In genomic region chr1:178024504-178024903, GRCh38 we compare ENCODE assay signal across 27 cellular contexts. TPM values are rescaled to one million over a fixed set of nuclear protein-coding genes. Genes with fewer than 3 reads are reported as not detected.
"Had no signal": no experiment of that assay in that cellular context is flagged by ENCODE, and none has a peak within 500 bp of the region (broad histone marks: within the 10 kb centered on the region; RNA-seq: fewer than 3 reads in every experiment).

No MANE protein-coding gene starts in this region.

- H3K4me3 ChIP-seq: colonic mucosa, coronary artery, esophagus muscularis mucosa, esophagus squamous epithelium, gastrocnemius medialis, gastroesophageal sphincter, heart left ventricle, heart right ventricle had no signal

- H3K36me3 ChIP-seq: colonic mucosa had no signal

- H3K4me1 ChIP-seq: colonic mucosa, esophagus muscularis mucosa, esophagus squamous epithelium, foreskin keratinocyte, gastroesophageal sphincter had no signal

- FAIRE-seq: colon, endometrium, endothelial cell of umbilical vein, frontal cortex had no signal

- H3K9me3 ChIP-seq: colonic mucosa, esophagus muscularis mucosa, esophagus squamous epithelium, gastrocnemius medialis, gastroesophageal sphincter, heart left ventricle, heart right ventricle had no signal

- H3K27ac ChIP-seq: colonic mucosa, coronary artery, epithelial cell of prostate, esophagus muscularis mucosa, esophagus squamous epithelium, foreskin keratinocyte, gastrocnemius medialis, gastroesophageal sphincter, heart left ventricle, heart right ventricle had no signal

- DNase-seq: colonic mucosa; cortex of kidney; dermis blood vessel endothelial cell; effector CD4-positive, alpha-beta T cell; effector CD8-positive, alpha-beta T cell; effector memory CD4-positive, alpha-beta T cell; effector memory CD8-positive, alpha-beta T cell; endodermal cell; erythroblast; esophagus squamous epithelium; foreskin fibroblast; foreskin keratinocyte; foreskin melanocyte; gastrocnemius medialis; glutamatergic neuron; head of caudate nucleus; heart left ventricle; heart right ventricle had no signal

- H3K27me3 ChIP-seq: colonic mucosa, esophagus muscularis mucosa, esophagus squamous epithelium, foreskin keratinocyte, gastrocnemius medialis, gastroesophageal sphincter, heart left ventricle, heart right ventricle had no signal

- ATAC-seq: effector memory CD8-positive, alpha-beta T cell; esophagus mucosa; foreskin keratinocyte; gastrocnemius medialis; gastroesophageal sphincter; heart left ventricle; heart right ventricle had no signal

RNA-seq across cellular contexts. Expression of gene SEC16B, which starts 54.6 kb away (rescaled TPM):
- total RNA-seq: frontal cortex had no signal
